Comparison of ENCODE assay signal across 8 cellular contexts in genomic region chrX:69615323-69615722, GRCh38. TPM values are rescaled to one million over a fixed set of nuclear protein-coding genes. Genes with fewer than 3 reads are reported as not detected.
DNase-seq lines count a peak whose midpoint lies in the region; ATAC-seq, FAIRE-seq and TF ChIP-seq lines count a peak whose summit lies in the region.

No MANE protein-coding gene starts in this region.

- no peak overlapping the region for H3K9ac ChIP-seq in muscle layer of colon (ENCODE audit: low read length)

- no peak overlapping the region for H3K4me3 Mint-ChIP-seq in osteocyte (ENCODE audit: unreplicated experiment)

- H3K9me3 ChIP-seq in A549 (no peaks in the 10 kb centered on the region), HAP-1 (no peaks in the 10 kb centered on the region), muscle layer of colon (ENCODE audit: low read length) (no peaks in the 10 kb centered on the region)

- no peaks in the 10 kb centered on the region for H3K4me1 Mint-ChIP-seq in osteocyte (ENCODE audit: unreplicated experiment)

- TF ChIP-seq CTCF in A549 (IDR thresholded peaks at IDR 0.05), result no peak
- TF ChIP-seq CTCF in choroid plexus epithelial cell (conservative IDR thresholded peaks at IDR 0.05; ENCODE audit: low read depth, low read length), result no peak
- TF ChIP-seq CTCF in osteocyte (IDR thresholded peaks at IDR 0.05), result no peak

- H3K27me3 ChIP-seq in HAP-1 (ENCODE audit: low read depth) (no peaks in the 10 kb centered on the region), muscle layer of colon (ENCODE audit: control insufficient read depth in 1 of 2, insufficient read depth in 2 of 2, low read length in 2 of 2) (peaks cover 0 to 21% of the 10 kb centered on the region in 2 donors)

- DNase-seq in A549 (ENCODE audit: low read depth in 1 of 2, low spot score in 1 of 2), result no peak
- DNase-seq in HAP-1 (ENCODE audit: low spot score in 2 of 2), result peak in 1 of 2 experiments; percentile 58
- DNase-seq in choroid plexus epithelial cell (ENCODE audit: low read depth), result no peak
- DNase-seq in DMS153 (lab: John Stamatoyannopoulos, UW), result no peak
- no peak for DNase-seq in AG08395 (ENCODE audit: low spot score)
- no peak for DNase-seq in osteocyte (ENCODE audit: extremely low spot score, unreplicated experiment)

- peaks cover 2% of the 10 kb centered on the region for H3K9me3 Mint-ChIP-seq in osteocyte (ENCODE audit: unreplicated experiment)

- peak overlapping the region; percentile 88 for H3K4me2 ChIP-seq in A549

- H3K27ac Mint-ChIP-seq in osteocyte (ENCODE audit: unreplicated experiment), result no peak overlapping the region

- H3K4me3 ChIP-seq in A549 (peak overlapping the region; percentile 56), HAP-1 (peak overlapping the region; percentile 23), choroid plexus epithelial cell (ENCODE audit: low read depth, low read length) (peak overlapping the region; percentile 43), muscle layer of colon (ENCODE audit: low read depth in 1 of 2, low read length in 2 of 2) (peak overlapping the region; percentile 8 to 28)

- no peak for TF ChIP-seq POLR2A in A549 (IDR thresholded peaks at IDR 0.05; ENCODE audit: low read length)

- no peak for TF ChIP-seq RAD21 in A549 (conservative IDR thresholded peaks at IDR 0.05 in 1 of 2, IDR thresholded peaks at IDR 0.05 in 1 of 2)

- ATAC-seq in A549 (no peak), HG03025 (IDR thresholded peaks at IDR 0.05; ENCODE audit: low FRiP score, unreplicated experiment) (no peak)

- H3K36me3 Mint-ChIP-seq in osteocyte (ENCODE audit: unreplicated experiment), result no peaks in the 10 kb centered on the region

- POLR2A ChIA-PET in A549 (lab: Yijun Ruan, JAX), result no interaction called here

- H3K27ac ChIP-seq in A549, result no peak overlapping the region
- no peak overlapping the region for H3K27ac ChIP-seq in muscle layer of colon (ENCODE audit: low read depth, low read length)

- H3K4me1 ChIP-seq in A549, result 0 out of 3 replicates have a peak, but pooled peaks cover 3% of the 10 kb centered on the region
- peaks cover 6% of the 10 kb centered on the region for H3K4me1 ChIP-seq in HAP-1
- H3K4me1 ChIP-seq in muscle layer of colon (ENCODE audit: insufficient read depth, low read length), result no peaks in the 10 kb centered on the region

- no peak for TF ChIP-seq EP300 in A549 (IDR thresholded peaks at IDR 0.05)

- in situ Hi-C loops in HAP-1 (cut with MboI; ENCODE audit: low sequenced_read_pairs), result no loop called here

- no peak for FAIRE-seq in A549 (lab: Jason Lieb, UNC)

- H3K36me3 ChIP-seq in HAP-1 (replicated peaks) (no peaks in the 10 kb centered on the region), muscle layer of colon (ENCODE audit: insufficient read depth, low read length) (no peaks in the 10 kb centered on the region)

- CTCF ChIA-PET in A549 (lab: Yijun Ruan, JAX), result no interaction called here

- WGBS in A549 (ENCODE audit: missing lambda C conversion rate), result 50% methylated on average over 7 of the region's 7 CpGs

- H3K27me3 Mint-ChIP-seq in osteocyte (ENCODE audit: unreplicated experiment), result peaks cover 6% of the 10 kb centered on the region

TF ChIP-seq in A549, 52 proteins besides CTCF, POLR2A, EP300 and RAD21:
- TF ChIP-seq RCOR1 (IDR thresholded peaks at IDR 0.05; ENCODE audit: low read depth, low read length) (no peak), HOXB13 (CRISPR knock-in tag; IDR thresholded peaks at IDR 0.05; ENCODE audit: low read depth) (no peak), GATA3 (IDR thresholded peaks at IDR 0.05; ENCODE audit: borderline replicate concordance) (no peak), CBX8 (IDR thresholded peaks at IDR 0.05) (no peak), EHMT2 (IDR thresholded peaks at IDR 0.05; ENCODE audit: low read depth) (no peak), CHD4 (IDR thresholded peaks at IDR 0.05; ENCODE audit: borderline replicate concordance) (no peak), KDM5A (IDR thresholded peaks at IDR 0.05) (no peak), JUNB (IDR thresholded peaks at IDR 0.05) (no peak), CEBPB (IDR thresholded peaks at IDR 0.05) (no peak)

RNA-seq across cellular contexts. Expression of gene EDA, which starts 0.6 kb away (rescaled TPM):
- polyA plus RNA-seq in A549 (2011; rRNA removed) (0.25 and 0.34 TPM in 2 replicates), A549 (2017; fragmentation: RNase III; extraction: RNeasy Plus Mini Kit Qiagen cat#74134 plus additional on column Dnase treatment) (0.16 to 0.26 TPM (median 0.20 TPM) in 3 replicates)
- polyA plus RNA-seq in A549 (2012; cell fraction: cytosol; rRNA removed), result 0.17 and 0.36 TPM in 2 replicates
- polyA plus RNA-seq in A549 (2012; cell fraction: nucleus; rRNA removed), result 0.36 and 0.45 TPM in 2 replicates
- polyA minus RNA-seq in A549 (2011; rRNA and poly(A)+ RNA removed), result 0.17 and 0.44 TPM in 2 replicates
- not detected in 2 replicates for total RNA-seq in osteocyte
